11 cellular contexts compared by ENCODE assay signal in genomic region chr13:22161871-22162270, GRCh38.
A peak's percentile ranks its signal among the peaks of the same experiment; 100 is the strongest.
DNase-seq lines count a peak whose midpoint lies in the region; ATAC-seq and TF ChIP-seq lines count a peak whose summit lies in the region.
"Had no signal": no experiment of that assay in that cellular context is flagged by ENCODE, and none has a peak within 500 bp of the region (broad histone marks: within the 10 kb centered on the region; RNA-seq: fewer than 3 reads in every experiment).

No MANE protein-coding gene starts in this region.

- ATAC-seq in GM19351 (IDR thresholded peaks at IDR 0.05; ENCODE audit: unreplicated experiment) = peak; percentile 97
- peak; percentile 91 for ATAC-seq in HG02973 (IDR thresholded peaks at IDR 0.05; ENCODE audit: unreplicated experiment)
- no peak for ATAC-seq in lower lobe of right lung

- H3K4me1 ChIP-seq in lower lobe of right lung = peaks cover 6% of the 10 kb centered on the region
- no peaks in the 10 kb centered on the region for H3K4me1 ChIP-seq in uterus

- TF ChIP-seq CTCF in GM12864 (IDR thresholded peaks at IDR 0.05; ENCODE audit: low read depth, low read length, missing control alignments) (no peak), lower lobe of right lung (IDR thresholded peaks at IDR 0.05) (no peak), uterus (IDR thresholded peaks at IDR 0.05) (no peak)

- intact Hi-C loops in lower lobe of right lung (cut with DNase I) (no loop called here), uterus (cut with DNase I; ENCODE audit: low total_unique reads) (no loop called here)

- H3K36me3 ChIP-seq in lower lobe of right lung (no peaks in the 10 kb centered on the region), uterus (no peaks in the 10 kb centered on the region)
- H3K36me3 ChIP-seq: WERI-Rb-1 had no signal

- H3K9me3 ChIP-seq in lower lobe of right lung (no peaks in the 10 kb centered on the region), uterus (no peaks in the 10 kb centered on the region)

- DNase-seq in GM12864 (ENCODE audit: low read depth) (peak; percentile 54), NOMO-1 treated with dmso at 0.1 percent for 144 hours (lab: John Stamatoyannopoulos, UW; ENCODE audit: unreplicated experiment) (peak; percentile 42), lower lobe of right lung (no peak), NCI-H1105 treated with DMSO at 0.1 percent for 48 hours (lab: John Stamatoyannopoulos, UW) (no peak), uterus (no peak)
- DNase-seq in stimulated activated CD4-positive, alpha-beta T cell treated with anti-CD3 and anti-CD28 coated beads, Interleukin-4, amount 100 ng/mL, for 24 hours = no peak
- DNase-seq: COR-L47, glutamatergic neuron, WERI-Rb-1 had no signal

- H3K27ac ChIP-seq in lower lobe of right lung (no peak overlapping the region), uterus (no peak overlapping the region)
- H3K27ac ChIP-seq: WERI-Rb-1 had no signal

- TF ChIP-seq POLR2A in uterus (IDR thresholded peaks at IDR 0.05) = no peak

- no peaks in the 10 kb centered on the region for H3K27me3 ChIP-seq in lower lobe of right lung (ENCODE audit: low read depth)
- H3K27me3 ChIP-seq in uterus = no peaks in the 10 kb centered on the region

- H3K4me3 ChIP-seq in GM12864 (ENCODE audit: low read depth, low read length) (no peak overlapping the region; the same call in 1 of the 2 replicates), lower lobe of right lung (no peak overlapping the region), uterus (no peak overlapping the region)

Comparison
In these comparisons a context has a peak if more than half of its experiments do, and no peak if none do; other contexts are left out.
1. DNase-seq: peak in GM12864 (single experiment) and NOMO-1 treated with dmso at 0.1 percent for 144 hours (single experiment); none in lower lobe of right lung (single experiment), NCI-H1105 treated with DMSO at 0.1 percent for 48 hours (single experiment), stimulated activated CD4-positive, alpha-beta T cell treated with anti-CD3 and anti-CD28 coated beads, Interleukin-4, amount 100 ng/mL, for 24 hours (single experiment) and uterus (0 of 2).
2. ATAC-seq: peak in GM19351 (single experiment) and HG02973 (single experiment); none in lower lobe of right lung (0 of 2).